1 cellular context compared by ENCODE assay signal in the genomic region with DNA sequence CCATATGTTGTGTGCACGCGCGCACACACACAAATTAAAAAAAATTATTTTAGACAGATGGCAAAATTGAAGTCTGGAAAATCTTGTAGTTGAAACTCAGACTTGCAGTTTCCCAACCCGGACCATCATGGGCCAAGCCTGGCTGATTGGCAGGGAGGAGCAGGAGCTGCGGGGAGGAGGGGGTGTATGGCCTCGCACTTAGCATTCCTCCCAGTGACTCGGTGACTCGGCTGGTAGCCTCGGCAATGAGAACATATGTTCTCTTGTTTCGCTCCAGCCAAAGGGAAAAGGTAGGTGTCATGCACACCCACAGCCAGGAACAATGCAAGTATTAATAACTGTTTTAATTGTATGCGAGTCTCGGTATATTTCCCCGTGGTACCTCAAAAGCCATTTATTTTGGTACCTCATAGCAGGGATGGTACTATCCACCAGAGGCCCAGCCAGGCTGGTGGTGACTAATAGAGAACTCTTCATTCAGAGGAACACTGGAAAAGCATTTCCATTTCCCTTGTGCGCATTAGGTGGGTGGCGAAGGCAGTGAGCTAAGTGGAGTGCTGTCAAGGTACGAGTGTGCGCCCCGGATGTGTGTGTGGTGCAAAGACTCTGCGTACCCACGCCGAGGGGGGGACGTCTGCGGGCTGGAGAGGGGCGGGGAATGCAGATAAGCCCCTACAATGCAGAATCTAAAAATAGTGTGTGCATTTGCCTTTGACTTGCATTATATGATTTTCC.
TF ChIP-seq lines count a peak whose summit lies in the region.

No MANE protein-coding gene starts in this region.

TF ChIP-seq in GM23338, 12 proteins besides CTCF, POLR2A, EP300 and RAD21 (continued from another document):
- TF ChIP-seq, protein P1, sequence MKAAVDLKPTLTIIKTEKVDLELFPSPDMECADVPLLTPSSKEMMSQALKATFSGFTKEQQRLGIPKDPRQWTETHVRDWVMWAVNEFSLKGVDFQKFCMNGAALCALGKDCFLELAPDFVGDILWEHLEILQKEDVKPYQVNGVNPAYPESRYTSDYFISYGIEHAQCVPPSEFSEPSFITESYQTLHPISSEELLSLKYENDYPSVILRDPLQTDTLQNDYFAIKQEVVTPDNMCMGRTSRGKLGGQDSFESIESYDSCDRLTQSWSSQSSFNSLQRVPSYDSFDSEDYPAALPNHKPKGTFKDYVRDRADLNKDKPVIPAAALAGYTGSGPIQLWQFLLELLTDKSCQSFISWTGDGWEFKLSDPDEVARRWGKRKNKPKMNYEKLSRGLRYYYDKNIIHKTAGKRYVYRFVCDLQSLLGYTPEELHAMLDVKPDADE (IDR thresholded peaks at IDR 0.05), result no peak
- TF ChIP-seq, protein P2, sequence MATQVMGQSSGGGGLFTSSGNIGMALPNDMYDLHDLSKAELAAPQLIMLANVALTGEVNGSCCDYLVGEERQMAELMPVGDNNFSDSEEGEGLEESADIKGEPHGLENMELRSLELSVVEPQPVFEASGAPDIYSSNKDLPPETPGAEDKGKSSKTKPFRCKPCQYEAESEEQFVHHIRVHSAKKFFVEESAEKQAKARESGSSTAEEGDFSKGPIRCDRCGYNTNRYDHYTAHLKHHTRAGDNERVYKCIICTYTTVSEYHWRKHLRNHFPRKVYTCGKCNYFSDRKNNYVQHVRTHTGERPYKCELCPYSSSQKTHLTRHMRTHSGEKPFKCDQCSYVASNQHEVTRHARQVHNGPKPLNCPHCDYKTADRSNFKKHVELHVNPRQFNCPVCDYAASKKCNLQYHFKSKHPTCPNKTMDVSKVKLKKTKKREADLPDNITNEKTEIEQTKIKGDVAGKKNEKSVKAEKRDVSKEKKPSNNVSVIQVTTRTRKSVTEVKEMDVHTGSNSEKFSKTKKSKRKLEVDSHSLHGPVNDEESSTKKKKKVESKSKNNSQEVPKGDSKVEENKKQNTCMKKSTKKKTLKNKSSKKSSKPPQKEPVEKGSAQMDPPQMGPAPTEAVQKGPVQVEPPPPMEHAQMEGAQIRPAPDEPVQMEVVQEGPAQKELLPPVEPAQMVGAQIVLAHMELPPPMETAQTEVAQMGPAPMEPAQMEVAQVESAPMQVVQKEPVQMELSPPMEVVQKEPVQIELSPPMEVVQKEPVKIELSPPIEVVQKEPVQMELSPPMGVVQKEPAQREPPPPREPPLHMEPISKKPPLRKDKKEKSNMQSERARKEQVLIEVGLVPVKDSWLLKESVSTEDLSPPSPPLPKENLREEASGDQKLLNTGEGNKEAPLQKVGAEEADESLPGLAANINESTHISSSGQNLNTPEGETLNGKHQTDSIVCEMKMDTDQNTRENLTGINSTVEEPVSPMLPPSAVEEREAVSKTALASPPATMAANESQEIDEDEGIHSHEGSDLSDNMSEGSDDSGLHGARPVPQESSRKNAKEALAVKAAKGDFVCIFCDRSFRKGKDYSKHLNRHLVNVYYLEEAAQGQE (IDR thresholded peaks at IDR 0.05; ENCODE audit: unreplicated experiment), result no peak
- TF ChIP-seq POLR2AphosphoS5 (IDR thresholded peaks at IDR 0.05; ENCODE audit: low read depth) (no peak), JUNB (IDR thresholded peaks at IDR 0.05; ENCODE audit: unreplicated experiment) (no peak), CREB1 (CRISPR knock-in tag; IDR thresholded peaks at IDR 0.05; ENCODE audit: low read depth) (no peak), EZH2phosphoT487 (IDR thresholded peaks at IDR 0.05; ENCODE audit: unreplicated experiment) (no peak), EZH2 (IDR thresholded peaks at IDR 0.05; ENCODE audit: low read depth, unreplicated experiment) (no peak), ZNF331 (CRISPR knock-in tag; IDR thresholded peaks at IDR 0.05; ENCODE audit: low read depth) (no peak), STAT1 (IDR thresholded peaks at IDR 0.05; ENCODE audit: unreplicated experiment) (no peak), ZNF114 (CRISPR knock-in tag; IDR thresholded peaks at IDR 0.05) (no peak)
- TF ChIP-seq, protein P3, sequence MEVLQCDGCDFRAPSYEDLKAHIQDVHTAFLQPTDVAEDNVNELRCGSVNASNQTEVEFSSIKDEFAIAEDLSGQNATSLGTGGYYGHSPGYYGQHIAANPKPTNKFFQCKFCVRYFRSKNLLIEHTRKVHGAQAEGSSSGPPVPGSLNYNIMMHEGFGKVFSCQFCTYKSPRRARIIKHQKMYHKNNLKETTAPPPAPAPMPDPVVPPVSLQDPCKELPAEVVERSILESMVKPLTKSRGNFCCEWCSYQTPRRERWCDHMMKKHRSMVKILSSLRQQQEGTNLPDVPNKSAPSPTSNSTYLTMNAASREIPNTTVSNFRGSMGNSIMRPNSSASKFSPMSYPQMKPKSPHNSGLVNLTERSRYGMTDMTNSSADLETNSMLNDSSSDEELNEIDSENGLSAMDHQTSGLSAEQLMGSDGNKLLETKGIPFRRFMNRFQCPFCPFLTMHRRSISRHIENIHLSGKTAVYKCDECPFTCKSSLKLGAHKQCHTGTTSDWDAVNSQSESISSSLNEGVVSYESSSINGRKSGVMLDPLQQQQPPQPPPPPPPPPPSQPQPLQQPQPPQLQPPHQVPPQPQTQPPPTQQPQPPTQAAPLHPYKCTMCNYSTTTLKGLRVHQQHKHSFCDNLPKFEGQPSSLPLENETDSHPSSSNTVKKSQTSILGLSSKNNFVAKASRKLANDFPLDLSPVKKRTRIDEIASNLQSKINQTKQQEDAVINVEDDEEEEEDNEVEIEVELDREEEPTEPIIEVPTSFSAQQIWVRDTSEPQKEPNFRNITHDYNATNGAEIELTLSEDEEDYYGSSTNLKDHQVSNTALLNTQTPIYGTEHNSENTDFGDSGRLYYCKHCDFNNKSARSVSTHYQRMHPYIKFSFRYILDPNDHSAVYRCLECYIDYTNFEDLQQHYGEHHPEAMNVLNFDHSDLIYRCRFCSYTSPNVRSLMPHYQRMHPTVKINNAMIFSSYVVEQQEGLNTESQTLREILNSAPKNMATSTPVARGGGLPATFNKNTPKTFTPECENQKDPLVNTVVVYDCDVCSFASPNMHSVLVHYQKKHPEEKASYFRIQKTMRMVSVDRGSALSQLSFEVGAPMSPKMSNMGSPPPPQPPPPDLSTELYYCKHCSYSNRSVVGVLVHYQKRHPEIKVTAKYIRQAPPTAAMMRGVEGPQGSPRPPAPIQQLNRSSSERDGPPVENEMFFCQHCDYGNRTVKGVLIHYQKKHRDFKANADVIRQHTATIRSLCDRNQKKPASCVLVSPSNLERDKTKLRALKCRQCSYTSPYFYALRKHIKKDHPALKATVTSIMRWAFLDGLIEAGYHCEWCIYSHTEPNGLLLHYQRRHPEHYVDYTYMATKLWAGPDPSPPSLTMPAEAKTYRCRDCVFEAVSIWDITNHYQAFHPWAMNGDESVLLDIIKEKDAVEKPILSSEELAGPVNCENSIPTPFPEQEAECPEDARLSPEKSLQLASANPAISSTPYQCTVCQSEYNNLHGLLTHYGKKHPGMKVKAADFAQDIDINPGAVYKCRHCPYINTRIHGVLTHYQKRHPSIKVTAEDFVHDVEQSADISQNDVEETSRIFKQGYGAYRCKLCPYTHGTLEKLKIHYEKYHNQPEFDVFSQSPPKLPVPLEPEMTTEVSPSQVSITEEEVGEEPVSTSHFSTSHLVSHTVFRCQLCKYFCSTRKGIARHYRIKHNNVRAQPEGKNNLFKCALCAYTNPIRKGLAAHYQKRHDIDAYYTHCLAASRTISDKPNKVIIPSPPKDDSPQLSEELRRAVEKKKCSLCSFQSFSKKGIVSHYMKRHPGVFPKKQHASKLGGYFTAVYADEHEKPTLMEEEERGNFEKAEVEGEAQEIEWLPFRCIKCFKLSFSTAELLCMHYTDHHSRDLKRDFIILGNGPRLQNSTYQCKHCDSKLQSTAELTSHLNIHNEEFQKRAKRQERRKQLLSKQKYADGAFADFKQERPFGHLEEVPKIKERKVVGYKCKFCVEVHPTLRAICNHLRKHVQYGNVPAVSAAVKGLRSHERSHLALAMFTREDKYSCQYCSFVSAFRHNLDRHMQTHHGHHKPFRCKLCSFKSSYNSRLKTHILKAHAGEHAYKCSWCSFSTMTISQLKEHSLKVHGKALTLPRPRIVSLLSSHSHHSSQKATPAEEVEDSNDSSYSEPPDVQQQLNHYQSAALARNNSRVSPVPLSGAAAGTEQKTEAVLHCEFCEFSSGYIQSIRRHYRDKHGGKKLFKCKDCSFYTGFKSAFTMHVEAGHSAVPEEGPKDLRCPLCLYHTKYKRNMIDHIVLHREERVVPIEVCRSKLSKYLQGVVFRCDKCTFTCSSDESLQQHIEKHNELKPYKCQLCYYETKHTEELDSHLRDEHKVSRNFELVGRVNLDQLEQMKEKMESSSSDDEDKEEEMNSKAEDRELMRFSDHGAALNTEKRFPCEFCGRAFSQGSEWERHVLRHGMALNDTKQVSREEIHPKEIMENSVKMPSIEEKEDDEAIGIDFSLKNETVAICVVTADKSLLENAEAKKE (CRISPR knock-in tag; IDR thresholded peaks at IDR 0.05), result no peak
